ENCODE assay signal across 8 cellular contexts in genomic region chr19:51169283-51169918, GRCh38. TPM values are rescaled to one million over a fixed set of nuclear protein-coding genes. Genes with fewer than 3 reads are reported as not detected.
DNase-seq lines count a peak whose midpoint lies in the region.
"Not testable (repeated sequence)": the region's sequence is repeated elsewhere in the genome, so short reads cannot be mapped to it uniquely, and the experiment has no call there.

No MANE protein-coding gene starts in this region.

- H3K36me3 Mint-ChIP-seq in activated CD4-positive, alpha-beta memory T cell treated with anti-CD3 and anti-CD28 coated beads, Interleukin-2, amount 10 ng/mL, durations not matched to agents 7 days and 5 days (ENCODE audit: low read depth): peaks cover 23% of the 10 kb centered on the region

- not testable (repeated sequence) for H3K27ac ChIP-seq in caudate nucleus (ENCODE audit: low read depth, low read length)

- H3K4me3 Mint-ChIP-seq in activated CD4-positive, alpha-beta memory T cell treated with anti-CD3 and anti-CD28 coated beads, Interleukin-2, amount 10 ng/mL, durations not matched to agents 7 days and 5 days: peak overlapping the region; percentile 80

- H3K27ac Mint-ChIP-seq in activated CD4-positive, alpha-beta memory T cell treated with anti-CD3 and anti-CD28 coated beads, Interleukin-2, amount 10 ng/mL, durations not matched to agents 7 days and 5 days: not testable (repeated sequence)

- peaks cover 51% of the 10 kb centered on the region for H3K4me1 Mint-ChIP-seq in activated CD4-positive, alpha-beta memory T cell treated with anti-CD3 and anti-CD28 coated beads, Interleukin-2, amount 10 ng/mL, durations not matched to agents 7 days and 5 days

- peaks cover 18% of the 10 kb centered on the region for H3K27me3 Mint-ChIP-seq in activated CD4-positive, alpha-beta memory T cell treated with anti-CD3 and anti-CD28 coated beads, Interleukin-2, amount 10 ng/mL, durations not matched to agents 7 days and 5 days

- peak; percentile 75 for DNase-seq in DMS53 (lab: John Stamatoyannopoulos, UW)
- peak; percentile 52 for DNase-seq in LoVo (ENCODE audit: low spot score)
- DNase-seq in OCI-M1 (lab: John Stamatoyannopoulos, UW): peak; percentile 91
- peak; percentile 72 for DNase-seq in activated CD4-positive, alpha-beta memory T cell treated with anti-CD3 and anti-CD28 coated beads, Interleukin-2, amount 10 ng/mL, durations not matched to agents 7 days and 5 days
- peak in 47 of 61 donors; percentile 2 to 80 (median 24) for DNase-seq in caudate nucleus (lab: John Stamatoyannopoulos, UW)
- peak in 41 of 51 donors; percentile 1 to 80 (median 41) for DNase-seq in hypothalamus (lab: John Stamatoyannopoulos, UW)
- peak; percentile 50 to 96 (median 76) for DNase-seq in posterior cingulate gyrus
- peak; percentile 4 to 58 (median 50) for DNase-seq in stimulated activated naive CD4-positive, alpha-beta T cell (lab: John Stamatoyannopoulos, UW)

- H3K9me3 Mint-ChIP-seq in activated CD4-positive, alpha-beta memory T cell treated with anti-CD3 and anti-CD28 coated beads, Interleukin-2, amount 10 ng/mL, durations not matched to agents 7 days and 5 days: not testable (repeated sequence)

- CTCF ChIA-PET in activated CD4-positive, alpha-beta memory T cell treated with anti-CD3 and anti-CD28 coated beads, Interleukin-2, amount 10 ng/mL, durations not matched to agents 7 days and 5 days (lab: Charles Lee): interaction anchor here (0.9 to 3.3 kb wide), 6 partner anchors 8 to 90 kb away, joined by 3 to 26 read pairs (median 6); no protein-coding TSS in a partner anchor

- POLR2A ChIA-PET in activated CD4-positive, alpha-beta memory T cell treated with anti-CD3 and anti-CD28 coated beads, Interleukin-2, amount 10 ng/mL, durations not matched to agents 7 days and 5 days (lab: Charles Lee): not testable (repeated sequence)

- intact Hi-C loops in posterior cingulate gyrus (cut with DNase I): loop anchor here (1.0 kb wide), 1 partner anchor 148 kb away; no protein-coding TSS in a partner anchor

RNA-seq across cellular contexts. Expression of gene SIGLEC7, which starts 27.3 kb away (rescaled TPM):
- total RNA-seq in activated CD4-positive, alpha-beta memory T cell treated with anti-CD3 and anti-CD28 coated beads, Interleukin-2, amount 10 ng/mL, durations not matched to agents 7 days and 5 days: not detected

RNA-seq across cellular contexts. Expression of gene SIGLEC9, which starts 44.7 kb away (rescaled TPM):
- 1 to 10 TPM; 1.1 to 1.7 TPM for total RNA-seq in activated CD4-positive, alpha-beta memory T cell treated with anti-CD3 and anti-CD28 coated beads, Interleukin-2, amount 10 ng/mL, durations not matched to agents 7 days and 5 days

RNA-seq across cellular contexts. Expression of gene CD33, which starts 55.5 kb away (rescaled TPM):
- 10 to 100 TPM; 21.1 to 23.7 TPM for total RNA-seq in activated CD4-positive, alpha-beta memory T cell treated with anti-CD3 and anti-CD28 coated beads, Interleukin-2, amount 10 ng/mL, durations not matched to agents 7 days and 5 days

Comparison
In these comparisons a context has a peak if more than half of its experiments do, and no peak if none do; other contexts are left out.
1. DNase-seq: peak in every context shown above with its lines; median percentile 91 in OCI-M1; 76 in posterior cingulate gyrus; 75 in DMS53; 72 in activated CD4-positive, alpha-beta memory T cell treated with anti-CD3 and anti-CD28 coated beads, Interleukin-2, amount 10 ng/mL, durations not matched to agents 7 days and 5 days; 52 in LoVo; 50 in stimulated activated naive CD4-positive, alpha-beta T cell; 41 in hypothalamus; 24 in caudate nucleus.